11 cellular contexts compared by ENCODE assay signal in genomic region chr16:19291459-19291858, GRCh38. TPM values are rescaled to one million over a fixed set of nuclear protein-coding genes. Genes with fewer than 3 reads are reported as not detected.
DNase-seq lines count a peak whose midpoint lies in the region; ATAC-seq, FAIRE-seq and TF ChIP-seq lines count a peak whose summit lies in the region.
"Had no signal": no experiment of that assay in that cellular context is flagged by ENCODE, and none has a peak within 500 bp of the region (broad histone marks: within the 10 kb centered on the region; RNA-seq: fewer than 3 reads in every experiment).

No MANE protein-coding gene starts in this region.

- H3K23ac ChIP-seq in mesendoderm (ENCODE audit: low read length) = no peak overlapping the region

- TF ChIP-seq EP300 in GM12878 (IDR thresholded peaks at IDR 0.05; ENCODE audit: borderline replicate concordance in 1 of 2, control insufficient read depth in 1 of 2, low read depth in 2 of 2, low read length in 2 of 2) = no peak

- SMC1A ChIA-PET in GM12878 (lab: Charles Lee; ENCODE audit: uncharacterized antibody, unreplicated experiment) = interaction anchor here (1.1 kb wide), 1 partner anchor 196 kb away, joined by 4 read pairs; no protein-coding TSS in a partner anchor

- H4K5ac ChIP-seq in mesendoderm (ENCODE audit: low read length) = no peak overlapping the region

- TF ChIP-seq POLR2A in GM12878 (IDR thresholded peaks at IDR 0.05; ENCODE audit: low read depth, low read length) = no peak
- TF ChIP-seq POLR2A in Peyer's patch (IDR thresholded peaks at IDR 0.05) = no peak
- no peak for TF ChIP-seq POLR2A in GM12891 (IDR thresholded peaks at IDR 0.05; ENCODE audit: low read depth, low read length)

- no peak overlapping the region for H3K4ac ChIP-seq in mesendoderm (ENCODE audit: low read depth, low read length)

- no peak overlapping the region for H4K8ac ChIP-seq in mesendoderm (ENCODE audit: low read depth, low read length)

- WGBS in GM12878 (ENCODE audit: insufficient coverage, insufficient replicate concordance, low lambda C conversion rate, missing lambda C conversion rate) = 36% methylated on average over 4 of the region's 4 CpGs
- no CpG with 5 or more reads among the region's 4 CpGs for WGBS in mesendoderm (ENCODE audit: extremely low coverage, insufficient coverage, low lambda C conversion rate)

- H3K79me2 ChIP-seq in GM12878 (ENCODE audit: control insufficient read depth, insufficient read depth, low read length) = no peaks in the 10 kb centered on the region
- no peaks in the 10 kb centered on the region for H3K79me2 ChIP-seq in mesendoderm (ENCODE audit: control insufficient read depth, insufficient read depth, low read length)

- H3K27me3 ChIP-seq in GM12878 (replicated peaks in 1 of 2; ENCODE audit: control insufficient read depth in 2 of 2, insufficient read depth in 2 of 2, low read length in 1 of 2) = no peaks in the 10 kb centered on the region
- H3K27me3 ChIP-seq in mesendoderm (ENCODE audit: insufficient read depth, low read length, poor library complexity) = no peaks in the 10 kb centered on the region
- no peaks in the 10 kb centered on the region for H3K27me3 ChIP-seq in Peyer's patch

- no peak overlapping the region for H2AK5ac ChIP-seq in mesendoderm (ENCODE audit: low read length)

- intact Hi-C loops in GM12878 (cut with micrococcal nuclease; ENCODE audit: unreplicated experiment) = no loop called here

- H3K4me3 ChIP-seq in GM12865 (ENCODE audit: low read depth, low read length) (no peak overlapping the region), GM12878 (no peak overlapping the region), mesendoderm (ENCODE audit: low read length) (no peak overlapping the region), Peyer's patch (no peak overlapping the region)

- no peak overlapping the region for H2AFZ ChIP-seq in GM12878 (ENCODE audit: control insufficient read depth, low read depth, low read length)

- peak; percentile 15; the same call in 2 of the 3 replicates for ATAC-seq in GM12878

- H3K27ac ChIP-seq in GM12878 (ENCODE audit: control insufficient read depth, insufficient read depth) = no peak overlapping the region
- H3K27ac ChIP-seq in mesendoderm (ENCODE audit: low read depth, low read length) = no peak overlapping the region
- H3K27ac ChIP-seq in Peyer's patch = no peak overlapping the region

- H4K20me1 ChIP-seq in GM12878 (ENCODE audit: control insufficient read depth, insufficient read depth) = no peaks in the 10 kb centered on the region

- H3K36me3 ChIP-seq in GM12878 (ENCODE audit: control insufficient read depth in 2 of 2, insufficient read depth in 2 of 2, low read length in 1 of 2) (no peaks in the 10 kb centered on the region), mesendoderm (ENCODE audit: control insufficient read depth, insufficient read depth, low read length) (no peaks in the 10 kb centered on the region), Peyer's patch (no peaks in the 10 kb centered on the region)

- H3K79me1 ChIP-seq in mesendoderm (ENCODE audit: low read length) = no peaks in the 10 kb centered on the region

- H3K9me3 ChIP-seq in GM12878 (replicated peaks; ENCODE audit: control insufficient read depth, insufficient read depth, low read length) (no peaks in the 10 kb centered on the region; the same call in 2 of the 3 replicates), Peyer's patch (no peaks in the 10 kb centered on the region)

- DNase-seq in GM12865 (ENCODE audit: low read depth) (peak; percentile 5), KBM-7 (peak; percentile 10), GM12878 (ENCODE audit: low read depth, low spot score) (no peak), mesendoderm (peak; percentile 94), Peyer's patch (no peak), GM12891 (ENCODE audit: insufficient read length, low spot score) (no peak), globus pallidus (ENCODE audit: low spot score) (no peak)
- DNase-seq: NK-92 treated with Interleukin-12 subunit alpha and Interleukin-12 subunit beta, amount 100 ng/mL, for 24 hours had no signal

- H3K4me1 ChIP-seq in GM12878 (ENCODE audit: control insufficient read depth, insufficient read depth, low read length) (peaks cover 21% of the 10 kb centered on the region), mesendoderm (ENCODE audit: control insufficient read depth, low read depth, low read length) (peaks cover 9% of the 10 kb centered on the region), Peyer's patch (peaks cover 0 to 4% (median 0%) of the 10 kb centered on the region in 4 donors)

- no peak for TF ChIP-seq CTCF in GM12865 (IDR thresholded peaks at IDR 0.05; ENCODE audit: insufficient read depth, low read depth, low read length, missing control alignments)
- no peak for TF ChIP-seq CTCF in GM12878 (IDR thresholded peaks at IDR 0.05 in 2 of 3, conservative IDR thresholded peaks at IDR 0.05 in 1 of 3; ENCODE audit: control insufficient read depth in 2 of 3, extremely low read depth in 1 of 3, insufficient read depth in 1 of 3, low read depth in 3 of 3, low read length in 3 of 3)
- no peak for TF ChIP-seq CTCF in Peyer's patch (IDR thresholded peaks at IDR 0.05)

- POLR2A ChIA-PET in GM12878 (lab: Charles Lee) = no interaction called here

- no peak overlapping the region for H3K9ac ChIP-seq in GM12878 (ENCODE audit: control insufficient read depth, insufficient read depth, low read length)
- H3K9ac ChIP-seq in mesendoderm (ENCODE audit: low read length) = no peak overlapping the region

- H2BK15ac ChIP-seq in mesendoderm (replicated peaks; ENCODE audit: low read depth) = no peak overlapping the region

- H3K56ac ChIP-seq in mesendoderm (ENCODE audit: low read length) = no peak overlapping the region

- FAIRE-seq in GM12878 (lab: Jason Lieb, UNC) (no peak), GM12891 (lab: Jason Lieb, UNC) (no peak)
- FAIRE-seq: G401.6 had no signal

- H2BK120ac ChIP-seq in mesendoderm (ENCODE audit: low read depth, low read length) = no peak overlapping the region

- in situ Hi-C loops in KBM-7 (cut with MboI; ENCODE audit: low pct_unique_long_range_greater_than_20kb, low sequenced_read_pairs) = no loop called here
- in situ Hi-C loops in GM12878 (cut with MboI) = no loop called here

- H3K4me2 ChIP-seq in GM12878 (ENCODE audit: control insufficient read depth, insufficient read depth) (no peak overlapping the region), mesendoderm (ENCODE audit: low read length) (no peak overlapping the region)

- RAD21 ChIA-PET in GM12878 (lab: Charles Lee; ENCODE audit: unreplicated experiment) = interaction anchor here (1.0 kb wide), 1 partner anchor 112 kb away, joined by 3 read pairs; no protein-coding TSS in a partner anchor

- no TSS peak for BruUV-seq in GM12878 (replicated peaks; lab: Mats Ljungman, UMichigan)

- no peak overlapping the region for H3K18ac ChIP-seq in mesendoderm (ENCODE audit: low read length)

- CTCF ChIA-PET in GM12878 (lab: Yijun Ruan, JAX) = no interaction called here

- TF ChIP-seq RAD21 in GM12878 (IDR thresholded peaks at IDR 0.05; ENCODE audit: insufficient read depth, low read depth, low read length) = no peak

- H2BK5ac ChIP-seq in mesendoderm (ENCODE audit: low read length) = no peak overlapping the region

TF ChIP-seq in GM12891, 5 proteins besides CTCF, POLR2A, EP300 and RAD21:
- TF ChIP-seq TAF1 (IDR thresholded peaks at IDR 0.05; ENCODE audit: low read depth, low read length) (no peak), POU2F2 (IDR thresholded peaks at IDR 0.05; ENCODE audit: low read depth, low read length) (no peak), SPI1 (IDR thresholded peaks at IDR 0.05; ENCODE audit: low read depth, low read length) (no peak), PAX5 (IDR thresholded peaks at IDR 0.05; ENCODE audit: insufficient read depth, low read length, severe bottlenecking) (no peak)

RNA-seq across cellular contexts. Expression of gene CLEC19A, which starts 5.9 kb away (rescaled TPM):
- total RNA-seq in GM12878 (2013; cell fraction: nucleolus; rRNA removed) = 0.20 TPM in 1 of 2 replicates, not detected in the other
- total RNA-seq in GM12878 (2014; rRNA removed) = not detected in 2 replicates
- not detected in 2 replicates for total RNA-seq in GM12878 (2014; rRNA removed; fragmentation: Illumina TruSeq; extraction: Trizol)
- not detected in 2 replicates for total RNA-seq in GM12878 (2021)
- polyA plus RNA-seq in GM12878 (2011; ENCODE audit: low read depth) = not detected
- not detected in 2 replicates for polyA plus RNA-seq in GM12878 (2011; rRNA removed)
- 0.10 TPM in 1 of 2 replicates, not detected in the other for polyA plus RNA-seq in GM12878 (2011; cell fraction: cytosol; rRNA removed)
- not detected in 2 replicates for polyA plus RNA-seq in GM12878 (2011; cell fraction: nucleus; rRNA removed)
- polyA plus RNA-seq in GM12878 (2012) = not detected in 2 replicates
- 0.03 TPM in 1 of 2 replicates, not detected in the other for polyA plus RNA-seq in GM12878 (2014; fragmentation: Illumina TruSeq; extraction: Trizol)
- polyA plus RNA-seq in GM12878 (2014; fragmentation: Nextera tagmentation; extraction: Ambion mirVana) = not detected
- polyA plus RNA-seq in GM12878 (2014; rRNA removed) = 0.03 TPM in 1 of 2 replicates, not detected in the other
- polyA plus RNA-seq in GM12878 (2016; fragmentation: Nextera tagmentation; extraction: Ambion mirVana) = not detected
- polyA minus RNA-seq in GM12878 (2011; rRNA and poly(A)+ RNA removed) = not detected in 2 replicates
- not detected in 2 replicates for polyA minus RNA-seq in GM12878 (2011; cell fraction: cytosol; rRNA and poly(A)+ RNA removed)
- polyA minus RNA-seq in GM12878 (2011; cell fraction: nucleus; rRNA and poly(A)+ RNA removed) = not detected in 2 replicates
- polyA plus RNA-seq in mesendoderm (2013, experiment 1 of 2) = 0.24 TPM
- polyA plus RNA-seq in mesendoderm (2013, experiment 2 of 2) = 0.18 TPM
- not detected for total RNA-seq in Peyer's patch
- 0.12 TPM for polyA plus RNA-seq in GM12891 (2012; ENCODE audit: low read depth, missing spikeins)
- total RNA-seq: myocyte had no signal
- polyA plus RNA-seq: IgD-negative memory B cell had no signal

Comparison
In these comparisons a context has a peak if more than half of its experiments do, and no peak if none do; other contexts are left out.
1. DNase-seq: peak in GM12865 (single experiment), KBM-7 (single experiment) and mesendoderm (single experiment); none in GM12878 (single experiment), Peyer's patch (0 of 3), GM12891 (single experiment) and globus pallidus (single experiment).